In the genomic region with DNA sequence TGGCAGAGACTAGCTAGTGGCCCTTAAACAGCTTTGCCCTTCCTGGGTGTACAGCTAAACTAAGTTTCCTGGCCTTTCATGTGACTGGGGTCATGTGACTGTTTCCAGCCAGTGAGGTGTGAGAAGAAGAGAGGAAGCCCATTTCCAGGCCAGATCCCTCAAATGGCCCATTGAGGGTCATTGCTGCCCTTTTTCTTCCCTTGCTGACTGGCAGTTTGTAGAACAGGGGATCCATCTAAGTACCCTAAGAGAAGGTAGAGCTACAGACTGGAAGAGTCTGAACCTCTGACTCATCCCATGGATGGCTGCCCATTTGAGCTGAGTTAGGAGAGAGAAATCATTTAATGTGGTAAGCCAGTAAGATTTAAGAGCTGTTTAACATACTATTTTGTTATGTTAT, we compare ENCODE assay signal across 8 cellular contexts. TPM values are rescaled to one million over a fixed set of nuclear protein-coding genes. Genes with fewer than 3 reads are reported as not detected.
DNase-seq lines count a peak whose midpoint lies in the region; ATAC-seq, FAIRE-seq and TF ChIP-seq lines count a peak whose summit lies in the region.

No MANE protein-coding gene starts in this region.

- H4K20me1 ChIP-seq in DOHH2 (ENCODE audit: control insufficient read depth, insufficient read depth, low read depth, low read length) (no peaks in the 10 kb centered on the region), astrocyte (ENCODE audit: insufficient read depth, low read length) (peaks cover 9% of the 10 kb centered on the region)

- no peaks in the 10 kb centered on the region for H3K9me3 ChIP-seq in DOHH2 (ENCODE audit: control insufficient read depth, insufficient read depth, low read length)
- H3K9me3 ChIP-seq in astrocyte (ENCODE audit: insufficient read depth, low read depth, low read length) = no peaks in the 10 kb centered on the region

- no peak for TF ChIP-seq CTCF in DOHH2 (IDR thresholded peaks at IDR 0.05; ENCODE audit: low read depth, low read length, poor library complexity, severe bottlenecking)
- TF ChIP-seq CTCF in astrocyte (IDR thresholded peaks at IDR 0.05; ENCODE audit: insufficient read depth, low read depth, low read length) = no peak

- peaks cover 1% of the 10 kb centered on the region for H3K36me3 Mint-ChIP-seq in astrocyte (ENCODE audit: low read depth, unreplicated experiment)

- H3K4me3 ChIP-seq in DOHH2 (ENCODE audit: low read length) = peak overlapping the region; percentile 94
- no peak overlapping the region for H3K4me3 ChIP-seq in astrocyte (ENCODE audit: insufficient read depth, low read depth, low read length)

- H3K27ac Mint-ChIP-seq in astrocyte (ENCODE audit: unreplicated experiment) = peak overlapping the region; percentile 44

- H3K79me2 ChIP-seq in DOHH2 (ENCODE audit: control insufficient read depth, low read length) = peaks cover 57% of the 10 kb centered on the region
- no peaks in the 10 kb centered on the region for H3K79me2 ChIP-seq in astrocyte (ENCODE audit: insufficient read depth, low read length)

- no peaks in the 10 kb centered on the region for H3K27me3 ChIP-seq in DOHH2 (ENCODE audit: control insufficient read depth, low read length)
- peaks cover 4% of the 10 kb centered on the region for H3K27me3 ChIP-seq in astrocyte (ENCODE audit: insufficient read depth, low read length)

- H3K36me3 ChIP-seq in DOHH2 (ENCODE audit: control insufficient read depth, low read length) (peaks cover 33% of the 10 kb centered on the region), astrocyte (ENCODE audit: insufficient read depth, low read length) (no peaks in the 10 kb centered on the region)

- H3K4me1 Mint-ChIP-seq in astrocyte (ENCODE audit: low read depth, unreplicated experiment) = peaks cover 13% of the 10 kb centered on the region

- ATAC-seq in GM18517 (IDR thresholded peaks at IDR 0.05; ENCODE audit: unreplicated experiment) (no peak), GM18873 (IDR thresholded peaks at IDR 0.05; ENCODE audit: low FRiP score, unreplicated experiment) (no peak)

- H3F3A ChIP-seq in DOHH2 (ENCODE audit: control insufficient read depth, insufficient read depth) = peaks cover 19% of the 10 kb centered on the region

- H3K4me3 Mint-ChIP-seq in astrocyte (ENCODE audit: unreplicated experiment) = peak overlapping the region; percentile 15

- no peaks in the 10 kb centered on the region for H3K9me2 ChIP-seq in DOHH2 (replicated peaks; ENCODE audit: control insufficient read depth, low read length)

- H3K4me1 ChIP-seq in DOHH2 (ENCODE audit: control insufficient read depth, low read length) = peaks cover 61% of the 10 kb centered on the region
- H3K4me1 ChIP-seq in astrocyte (ENCODE audit: insufficient read depth, low read length) = peaks cover 59% of the 10 kb centered on the region

- no peak for FAIRE-seq in astrocyte (lab: Jason Lieb, UNC)

- H3K9ac ChIP-seq in astrocyte (ENCODE audit: low read length) = no peak overlapping the region

- H3K27ac ChIP-seq in DOHH2 (ENCODE audit: low read depth, low read length) (peak overlapping the region; percentile 64), astrocyte (ENCODE audit: low read depth, low read length) (peak overlapping the region; percentile 51)

- peak overlapping the region; percentile 19 for H2AFZ ChIP-seq in astrocyte (ENCODE audit: low read depth, low read length)

- H3K9me3 Mint-ChIP-seq in astrocyte (ENCODE audit: unreplicated experiment) = no peaks in the 10 kb centered on the region

- H3K4me2 ChIP-seq in DOHH2 (ENCODE audit: low read length) (peak overlapping the region; percentile 99), astrocyte (ENCODE audit: low read length) (peak overlapping the region; percentile 27)

- peak; percentile 74 for DNase-seq in NAMALWA (ENCODE audit: low spot score)
- DNase-seq in astrocyte (ENCODE audit: low read depth) = peak; percentile 86
- DNase-seq in myocyte (ENCODE audit: low read depth) = peak; percentile 73
- no peak for DNase-seq in stimulated activated CD4-positive, alpha-beta T cell treated with anti-CD3 and anti-CD28 coated beads, Interleukin-2, amount 100 ng/mL, for 24 hours
- DNase-seq in activated CD4-positive, alpha-beta T cell treated with anti-CD3 and anti-CD28 coated beads, Interleukin-2, amount 50 U/mL, for 1 hour = no peak

- peaks cover 5% of the 10 kb centered on the region for H3K27me3 Mint-ChIP-seq in astrocyte (ENCODE audit: low read depth, unreplicated experiment)

RNA-seq across cellular contexts. Expression of a gene that starts 2.8 kb away (rescaled TPM):
- 1.7 and 1.8 TPM in 2 replicates for total RNA-seq in astrocyte
- total RNA-seq in myocyte = 0.86 and 1.7 TPM in 2 replicates
- polyA plus RNA-seq in myocyte (2012) = 1.3 TPM

RNA-seq across cellular contexts. Expression of a gene that starts 6.9 kb away (rescaled TPM):
- total RNA-seq in astrocyte (4.4 and 4.7 TPM in 2 replicates), myocyte (3.4 and 3.8 TPM in 2 replicates)
- polyA plus RNA-seq in myocyte (2012) = 5.4 TPM

RNA-seq across cellular contexts. Expression of a gene that starts 22.0 kb away (rescaled TPM):
- total RNA-seq in astrocyte (37.8 and 46.6 TPM in 2 replicates), myocyte (21.5 and 35.3 TPM in 2 replicates)
- 76.8 TPM for polyA plus RNA-seq in myocyte (2012)

RNA-seq across cellular contexts. Expression of a gene that starts 30.9 kb away (rescaled TPM):
- total RNA-seq in astrocyte (11.8 and 14.8 TPM in 2 replicates), myocyte (3.5 and 4.4 TPM in 2 replicates)
- 24.0 TPM for polyA plus RNA-seq in myocyte (2012)

RNA-seq across cellular contexts. Expression of a gene that starts 31.2 kb away (rescaled TPM):
- total RNA-seq in astrocyte (45.0 and 46.0 TPM in 2 replicates), myocyte (256 and 374 TPM in 2 replicates)
- 119 TPM for polyA plus RNA-seq in myocyte (2012)

Comparison
In these comparisons a context has a peak if more than half of its experiments do, and no peak if none do; other contexts are left out.
1. DNase-seq: peak in NAMALWA (single experiment), astrocyte (single experiment) and myocyte (single experiment); none in stimulated activated CD4-positive, alpha-beta T cell treated with anti-CD3 and anti-CD28 coated beads, Interleukin-2, amount 100 ng/mL, for 24 hours (0 of 2) and activated CD4-positive, alpha-beta T cell treated with anti-CD3 and anti-CD28 coated beads, Interleukin-2, amount 50 U/mL, for 1 hour (single experiment).